8 cellular contexts compared by ENCODE assay signal in genomic region chr1:228037401-228038386, GRCh38. TPM values are rescaled to one million over a fixed set of nuclear protein-coding genes. Genes with fewer than 3 reads are reported as not detected.
A peak's percentile ranks its signal among the peaks of the same experiment; 100 is the strongest.
DNase-seq lines count a peak whose midpoint lies in the region; ATAC-seq and TF ChIP-seq lines count a peak whose summit lies in the region.

No MANE protein-coding gene starts in this region.

- peaks cover 0 to 5% of the 10 kb centered on the region in 2 donors for H3K4me1 ChIP-seq in naive thymus-derived CD4-positive, alpha-beta T cell (ENCODE audit: control insufficient read depth in 2 of 2, insufficient read depth in 2 of 2, low read length in 2 of 2)

- peaks cover 0 to 4% (median 0%) of the 10 kb centered on the region in 5 donors for H3K36me3 Mint-ChIP-seq in naive thymus-derived CD4-positive, alpha-beta T cell

- TF ChIP-seq CTCF in cardiac fibroblast (IDR thresholded peaks at IDR 0.05; ENCODE audit: low read depth, low read length) = no peak

- H3K9me3 ChIP-seq in naive thymus-derived CD4-positive, alpha-beta T cell (ENCODE audit: control insufficient read depth in 2 of 3, low read length in 3 of 3) = no peaks in the 10 kb centered on the region

- peaks cover 0 to 3% (median 0%) of the 10 kb centered on the region in 7 donors for H3K4me1 Mint-ChIP-seq in naive thymus-derived CD4-positive, alpha-beta T cell

- H3K4me3 ChIP-seq in cardiac fibroblast (replicated peaks in 1 of 2; ENCODE audit: low read depth in 2 of 2, low read length in 2 of 2) = no peak overlapping the region
- no peak overlapping the region for H3K4me3 ChIP-seq in naive thymus-derived CD4-positive, alpha-beta T cell (ENCODE audit: low read length)

- no peak overlapping the region for H3K27ac ChIP-seq in naive thymus-derived CD4-positive, alpha-beta T cell (ENCODE audit: low read depth, low read length)

- DNase-seq in AG20443 (ENCODE audit: low spot score) (peak; percentile 56), cardiac fibroblast (ENCODE audit: low read depth in 2 of 2) (peak; percentile 14 to 40), NCI-H526 treated with DMSO at 0.1 percent for 48 hours (lab: John Stamatoyannopoulos, UW) (no peak), NCI-H2196 (lab: John Stamatoyannopoulos, UW; ENCODE audit: unreplicated experiment) (no peak), NCI-H2081 (lab: John Stamatoyannopoulos, UW) (no peak)
- DNase-seq in naive thymus-derived CD4-positive, alpha-beta T cell = peak in 1 of 9 donors; percentile 34

- peaks cover 0 to 6% (median 0%) of the 10 kb centered on the region in 11 donors for H3K9me3 Mint-ChIP-seq in naive thymus-derived CD4-positive, alpha-beta T cell

- peak overlapping the region in 6 of 10 donors; percentile 13 to 65 (median 38) for H3K4me3 Mint-ChIP-seq in naive thymus-derived CD4-positive, alpha-beta T cell

- intact Hi-C loops in naive thymus-derived CD4-positive, alpha-beta T cell (cut with micrococcal nuclease) = no loop called here

- H3K36me3 ChIP-seq in naive thymus-derived CD4-positive, alpha-beta T cell (ENCODE audit: control insufficient read depth in 2 of 3, insufficient read depth in 3 of 3, low read length in 3 of 3) = no peaks in the 10 kb centered on the region

- H3K27ac Mint-ChIP-seq in naive thymus-derived CD4-positive, alpha-beta T cell = no peak overlapping the region

- CTCF ChIA-PET in naive thymus-derived CD4-positive, alpha-beta T cell (lab: Charles Lee) = no interaction called here

- POLR2A ChIA-PET in naive thymus-derived CD4-positive, alpha-beta T cell (lab: Charles Lee) = no interaction called here

- peak; percentile 86 for ATAC-seq in GM19395 (IDR thresholded peaks at IDR 0.05; ENCODE audit: unreplicated experiment)
- peak; percentile 90 for ATAC-seq in HG03558 (IDR thresholded peaks at IDR 0.05; ENCODE audit: extremely low read depth, unreplicated experiment)
- peak; percentile 54 for ATAC-seq in naive thymus-derived CD4-positive, alpha-beta T cell

- peaks cover 15 to 47% (median 36%) of the 10 kb centered on the region in 5 donors for H3K27me3 Mint-ChIP-seq in naive thymus-derived CD4-positive, alpha-beta T cell

- peaks cover 0 to 9% of the 10 kb centered on the region in 2 donors for H3K27me3 ChIP-seq in naive thymus-derived CD4-positive, alpha-beta T cell (ENCODE audit: control insufficient read depth in 2 of 2, insufficient read depth in 2 of 2, low read length in 2 of 2)

RNA-seq across cellular contexts. Expression of gene WNT3A, which starts 30.9 kb away (rescaled TPM):
- total RNA-seq in naive thymus-derived CD4-positive, alpha-beta T cell = not detected
- polyA plus RNA-seq in naive thymus-derived CD4-positive, alpha-beta T cell = not detected

RNA-seq across cellular contexts. Expression of gene ARF1, which starts 44.8 kb away (rescaled TPM):
- total RNA-seq in naive thymus-derived CD4-positive, alpha-beta T cell = 100 to 1,000 TPM; 198 to 390 (median 259) TPM
- polyA plus RNA-seq in naive thymus-derived CD4-positive, alpha-beta T cell = 100 to 1,000 TPM; 382 to 434 TPM

Comparison
In these comparisons a context has a peak if more than half of its experiments do, and no peak if none do; other contexts are left out.
1. DNase-seq: peak in AG20443 (single experiment) and cardiac fibroblast (2 of 2); none in NCI-H526 treated with DMSO at 0.1 percent for 48 hours (single experiment), NCI-H2196 (single experiment) and NCI-H2081 (0 of 2).
2. Peak in every context shown above with its lines, with median percentiles within 50 percentile points of each other: ATAC-seq.